Comparison of ENCODE assay signal across 11 cellular contexts in the genomic region with DNA sequence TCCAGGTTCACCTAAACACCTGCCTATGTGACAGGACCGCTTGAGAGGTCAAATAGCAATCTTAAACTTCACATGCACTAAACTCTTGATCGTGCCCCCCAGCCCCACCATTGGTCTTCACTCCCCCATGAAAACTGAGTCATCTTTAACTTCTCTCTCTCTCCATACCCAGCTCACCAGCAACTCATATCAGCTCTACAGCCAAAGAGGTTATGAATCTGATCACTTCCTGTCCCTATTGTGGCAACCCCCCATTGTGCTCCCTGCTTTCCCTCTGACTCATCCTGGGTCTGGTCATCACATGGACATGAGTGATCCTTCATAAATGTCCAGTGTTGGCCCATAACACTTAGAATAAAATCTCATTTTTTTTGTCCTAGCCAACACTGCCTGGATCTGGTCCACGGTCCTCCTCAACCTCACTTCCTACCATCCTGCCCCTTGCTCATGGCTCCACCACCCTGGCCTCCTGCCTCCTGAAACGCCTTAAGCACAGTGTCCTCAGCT.
A peak's percentile ranks its signal among the peaks of the same experiment; 100 is the strongest.
DNase-seq lines count a peak whose midpoint lies in the region; ATAC-seq, FAIRE-seq and TF ChIP-seq lines count a peak whose summit lies in the region.
"Had no signal": no experiment of that assay in that cellular context is flagged by ENCODE, and none has a peak within 500 bp of the region (broad histone marks: within the 10 kb centered on the region; RNA-seq: fewer than 3 reads in every experiment).

No MANE protein-coding gene starts in this region.

- CTCF ChIA-PET in BJ (lab: Yijun Ruan, JAX), result interaction anchor here (1.1 kb wide), 1 partner anchor 14 kb away, joined by 3 read pairs; no protein-coding TSS in a partner anchor

- no peaks in the 10 kb centered on the region for H3K4me1 Mint-ChIP-seq in naive thymus-derived CD8-positive, alpha-beta T cell

- H3K4me1 ChIP-seq in esophagus muscularis mucosa (peaks cover 46 to 100% (median 100%) of the 10 kb centered on the region in 4 donors), rectal smooth muscle tissue (ENCODE audit: control insufficient read depth, insufficient read depth, low read length) (peaks cover 66% of the 10 kb centered on the region)

- TF ChIP-seq POLR2A in esophagus muscularis mucosa (IDR thresholded peaks at IDR 0.05; ENCODE audit: low read depth), result no peak
- TF ChIP-seq POLR2A in GM12892 (IDR thresholded peaks at IDR 0.05; ENCODE audit: low read depth, low read length), result no peak

- H3K9me3 Mint-ChIP-seq in naive thymus-derived CD8-positive, alpha-beta T cell, result no peaks in the 10 kb centered on the region

- H3K27me3 Mint-ChIP-seq in naive thymus-derived CD8-positive, alpha-beta T cell, result peaks cover 0 to 14% (median 3%) of the 10 kb centered on the region in 5 donors

- no peak overlapping the region for H3K9ac ChIP-seq in rectal smooth muscle tissue (ENCODE audit: low read length)

- POLR2A ChIA-PET in BJ (lab: Charles Lee), result interaction anchor here (0.6 kb wide), 1 partner anchor 16 kb away, joined by 3 read pairs; no protein-coding TSS in a partner anchor
- POLR2A ChIA-PET in naive thymus-derived CD8-positive, alpha-beta T cell (lab: Charles Lee), result no interaction called here

- peak overlapping the region in 1 of 10 donors; percentile 15 for H3K27ac Mint-ChIP-seq in naive thymus-derived CD8-positive, alpha-beta T cell

- H3K27me3 ChIP-seq in BJ (ENCODE audit: control insufficient read depth, insufficient read depth, low read length) (no peaks in the 10 kb centered on the region), esophagus muscularis mucosa (no peaks in the 10 kb centered on the region), rectal smooth muscle tissue (ENCODE audit: control insufficient read depth, insufficient read depth, low read length) (no peaks in the 10 kb centered on the region)

- peaks cover 51% of the 10 kb centered on the region for H3K36me3 ChIP-seq in BJ (ENCODE audit: control insufficient read depth, insufficient read depth, low read length)
- peaks cover 0 to 69% (median 28%) of the 10 kb centered on the region in 4 donors for H3K36me3 ChIP-seq in esophagus muscularis mucosa
- peaks cover 22% of the 10 kb centered on the region for H3K36me3 ChIP-seq in rectal smooth muscle tissue (ENCODE audit: control insufficient read depth, insufficient read depth, low read length)
- H3K36me3 ChIP-seq: cardiac muscle cell had no signal

- H3K27ac ChIP-seq in esophagus muscularis mucosa (replicated peaks in 1 of 4) (peak overlapping the region; percentile 94 to 97 (median 96)), rectal smooth muscle tissue (ENCODE audit: low read depth, low read length) (peak overlapping the region; percentile 84)
- H3K27ac ChIP-seq: cardiac muscle cell, HL-60 had no signal

- no peak for TF ChIP-seq EP300 in esophagus muscularis mucosa (IDR thresholded peaks at IDR 0.05)

- DNase-seq in BJ (ENCODE audit: low read depth), result peak; percentile 89
- peak; percentile 94 for DNase-seq in RPMI7951 (ENCODE audit: low read depth)
- no peak for DNase-seq in esophagus muscularis mucosa (ENCODE audit: extremely low spot score)
- no peak for DNase-seq in DMS79 (lab: John Stamatoyannopoulos, UW)
- no peak for DNase-seq in activated CD8-positive, alpha-beta memory T cell treated with anti-CD3 and anti-CD28 coated beads, Interleukin-2, amount 50 U/mL, for 48 hours
- no peak for DNase-seq in naive thymus-derived CD8-positive, alpha-beta T cell
- no peak for DNase-seq in GM12892 (ENCODE audit: insufficient read length)
- DNase-seq: activated CD4-positive, CD25-positive, alpha-beta regulatory T cell treated with anti-CD3 and anti-CD28 coated beads, Interleukin-2, amount 50 U/mL, for 72 hours had no signal

- no peak overlapping the region for H3K4me3 Mint-ChIP-seq in naive thymus-derived CD8-positive, alpha-beta T cell

- no peak for ATAC-seq in naive thymus-derived CD8-positive, alpha-beta T cell

- FAIRE-seq in GM12892 (lab: Jason Lieb, UNC), result no peak

- no peaks in the 10 kb centered on the region for H3K36me3 Mint-ChIP-seq in naive thymus-derived CD8-positive, alpha-beta T cell

- 74% methylated on average over 4 of the region's 4 CpGs for WGBS in esophagus muscularis mucosa

- TF ChIP-seq CTCF in BJ (IDR thresholded peaks at IDR 0.05; ENCODE audit: insufficient read depth, low read depth, low read length) (no peak), esophagus muscularis mucosa (IDR thresholded peaks at IDR 0.05) (no peak)

- no peak overlapping the region for H3K4me3 ChIP-seq in BJ (ENCODE audit: low read depth, low read length)
- H3K4me3 ChIP-seq in esophagus muscularis mucosa, result no peak overlapping the region
- H3K4me3 ChIP-seq in rectal smooth muscle tissue (ENCODE audit: low read length), result no peak overlapping the region
- H3K4me3 ChIP-seq: cardiac muscle cell had no signal

- H3K9me3 ChIP-seq in esophagus muscularis mucosa, result no peaks in the 10 kb centered on the region

- intact Hi-C loops in esophagus muscularis mucosa (cut with DNase I), result no loop called here

Comparison
In these comparisons a context has a peak if more than half of its experiments do, and no peak if none do; other contexts are left out.
1. DNase-seq: peak in BJ (single experiment) and RPMI7951 (single experiment); none in esophagus muscularis mucosa (single experiment), DMS79 (single experiment), activated CD8-positive, alpha-beta memory T cell treated with anti-CD3 and anti-CD28 coated beads, Interleukin-2, amount 50 U/mL, for 48 hours (single experiment), naive thymus-derived CD8-positive, alpha-beta T cell (0 of 10) and GM12892 (single experiment).